Comparison of ENCODE assay signal across 9 cellular contexts in the genomic region with DNA sequence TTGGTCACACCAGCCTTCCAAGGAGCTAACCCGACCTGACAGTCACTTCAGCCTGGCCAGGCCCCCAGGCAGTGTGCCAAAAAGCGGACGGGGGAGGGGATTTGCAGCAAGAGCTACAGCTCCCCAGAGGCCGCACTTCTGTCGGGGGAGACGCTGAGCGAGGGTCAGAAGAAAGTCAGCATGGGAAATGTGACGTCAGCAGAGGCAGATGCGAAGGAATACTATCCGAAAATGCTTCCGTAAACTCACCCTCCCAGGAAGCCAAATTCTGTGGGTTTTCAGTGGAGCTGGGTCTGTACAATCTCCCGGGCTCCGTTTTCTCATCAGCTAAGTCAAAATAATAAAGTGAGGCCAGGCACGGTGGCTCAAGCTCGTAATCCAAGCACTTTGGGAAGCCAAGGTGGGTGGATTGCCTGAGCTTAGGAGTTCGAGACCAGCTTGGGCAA. TPM values are rescaled to one million over a fixed set of nuclear protein-coding genes. Genes with fewer than 3 reads are reported as not detected.
DNase-seq lines count a peak whose midpoint lies in the region; ATAC-seq and TF ChIP-seq lines count a peak whose summit lies in the region.
"Had no signal": no experiment of that assay in that cellular context is flagged by ENCODE, and none has a peak within 500 bp of the region (broad histone marks: within the 10 kb centered on the region; RNA-seq: fewer than 3 reads in every experiment).

No MANE protein-coding gene starts in this region.

- no peaks in the 10 kb centered on the region for H3K9me3 ChIP-seq in endodermal cell (ENCODE audit: control insufficient read depth, low read length)

- H3K4me1 ChIP-seq in endodermal cell (ENCODE audit: control insufficient read depth, insufficient read depth, low read length): peaks cover 48% of the 10 kb centered on the region

- no peaks in the 10 kb centered on the region for H3K27me3 ChIP-seq in endodermal cell (ENCODE audit: control insufficient read depth, insufficient read depth, low read length, poor library complexity, severe bottlenecking)

- 71 to 86% methylated on average over 15 to 16 of the region's 16 CpGs for WGBS in endodermal cell (ENCODE audit: insufficient coverage in 1 of 2, insufficient read length in 1 of 2), 2 experiments

- no peak overlapping the region for H3K4me3 ChIP-seq in endodermal cell (ENCODE audit: low read length)

- H3K9me3 Mint-ChIP-seq in endodermal cell: no peaks in the 10 kb centered on the region
- H3K9me3 Mint-ChIP-seq in activated T-cell treated with anti-CD3 and anti-CD28 coated beads, Interleukin-2, amount 50 U/mL, for 72 hours: no peaks in the 10 kb centered on the region

- H3K36me3 ChIP-seq in endodermal cell (ENCODE audit: control insufficient read depth, insufficient read depth, low read length): no peaks in the 10 kb centered on the region

- H3K36me3 Mint-ChIP-seq in endodermal cell (ENCODE audit: low read depth): no peaks in the 10 kb centered on the region
- peaks cover 3 to 12% of the 10 kb centered on the region in 2 donors for H3K36me3 Mint-ChIP-seq in activated T-cell treated with anti-CD3 and anti-CD28 coated beads, Interleukin-2, amount 50 U/mL, for 72 hours (ENCODE audit: insufficient read depth in 2 of 2)

- no peaks in the 10 kb centered on the region for H3K27me3 Mint-ChIP-seq in endodermal cell (ENCODE audit: insufficient read depth)
- H3K27me3 Mint-ChIP-seq in activated T-cell treated with anti-CD3 and anti-CD28 coated beads, Interleukin-2, amount 50 U/mL, for 72 hours (ENCODE audit: low read depth): no peaks in the 10 kb centered on the region

- no peak overlapping the region for H3K9ac ChIP-seq in endodermal cell (ENCODE audit: extremely low read depth, low read length, poor library complexity, severe bottlenecking)

- H3K27ac Mint-ChIP-seq in endodermal cell: peak overlapping the region; percentile 26
- H3K27ac Mint-ChIP-seq in activated T-cell treated with anti-CD3 and anti-CD28 coated beads, Interleukin-2, amount 50 U/mL, for 72 hours: no peak overlapping the region

- H3K27ac ChIP-seq in endodermal cell (ENCODE audit: low read depth, low read length) (no peak overlapping the region), temporal lobe (ENCODE audit: low read depth, low read length) (peak overlapping the region; percentile 80)

- ATAC-seq in GM21717 (IDR thresholded peaks at IDR 0.05; ENCODE audit: unreplicated experiment) (no peak), HG03097 (IDR thresholded peaks at IDR 0.05; ENCODE audit: low FRiP score, unreplicated experiment) (no peak)
- no peak for ATAC-seq in activated T-cell treated with anti-CD3 and anti-CD28 coated beads, Interleukin-2, amount 50 U/mL, for 72 hours (replicated peaks in 1 of 2)

- peaks cover 65% of the 10 kb centered on the region for H3K4me1 Mint-ChIP-seq in endodermal cell
- peaks cover 47% of the 10 kb centered on the region for H3K4me1 Mint-ChIP-seq in activated T-cell treated with anti-CD3 and anti-CD28 coated beads, Interleukin-2, amount 50 U/mL, for 72 hours (ENCODE audit: low read depth)

- H3K4me3 Mint-ChIP-seq in endodermal cell: no peak overlapping the region
- no peak overlapping the region for H3K4me3 Mint-ChIP-seq in activated T-cell treated with anti-CD3 and anti-CD28 coated beads, Interleukin-2, amount 50 U/mL, for 72 hours

- TF ChIP-seq CTCF in endodermal cell (conservative IDR thresholded peaks at IDR 0.05): no peak

- DNase-seq in NCI-H69 (lab: John Stamatoyannopoulos, UW) (peak; percentile 35), endodermal cell (no peak), mesenteric fat pad (ENCODE audit: low spot score) (peak; percentile 96)
- no peak for DNase-seq in activated T-cell treated with anti-CD3 and anti-CD28 coated beads, Interleukin-2, amount 50 U/mL, for 72 hours
- no peak for DNase-seq in stimulated activated CD4-positive, alpha-beta T cell treated with anti-CD3 and anti-CD28 coated beads, Interleukin-15, amount 100 ng/mL, for 24 hours
- DNase-seq: activated CD4-positive, alpha-beta T cell treated with anti-CD3 and anti-CD28 coated beads, Interleukin-2, amount 50 U/mL, for 48 hours had no signal

RNA-seq across cellular contexts. Expression of a gene that starts 28.5 kb away (rescaled TPM):
- 10 to 100 TPM; 47.8 to 57.9 TPM for total RNA-seq in endodermal cell
- 38.8 TPM for polyA plus RNA-seq in endodermal cell (2013, experiment 1 of 2)
- 42.8 TPM for polyA plus RNA-seq in endodermal cell (2013, experiment 2 of 2)
- total RNA-seq in mesenteric fat pad: 156 TPM
- 9.8 TPM for total RNA-seq in temporal lobe
- 100 to 1,000 TPM; 159 to 193 TPM for total RNA-seq in activated T-cell treated with anti-CD3 and anti-CD28 coated beads, Interleukin-2, amount 50 U/mL, for 72 hours

Comparison
In these comparisons a context has a peak if more than half of its experiments do, and no peak if none do; other contexts are left out.
1. DNase-seq: peak in NCI-H69 (single experiment) and mesenteric fat pad (single experiment); none in endodermal cell (single experiment), activated T-cell treated with anti-CD3 and anti-CD28 coated beads, Interleukin-2, amount 50 U/mL, for 72 hours (0 of 2) and stimulated activated CD4-positive, alpha-beta T cell treated with anti-CD3 and anti-CD28 coated beads, Interleukin-15, amount 100 ng/mL, for 24 hours (single experiment).